Comparison of ENCODE assay signal across 15 cellular contexts in genomic region chr11:94142308-94143277, GRCh38. TPM values are rescaled to one million over a fixed set of nuclear protein-coding genes. Genes with fewer than 3 reads are reported as not detected.
DNase-seq lines count a peak whose midpoint lies in the region; ATAC-seq, FAIRE-seq and TF ChIP-seq lines count a peak whose summit lies in the region.
"Had no signal": no experiment of that assay in that cellular context is flagged by ENCODE, and none has a peak within 500 bp of the region (broad histone marks: within the 10 kb centered on the region; RNA-seq: fewer than 3 reads in every experiment).

No MANE protein-coding gene starts in this region.

- ATAC-seq in A549 (peak; percentile 24 to 27; a peak in 4 of 6 replicates), HG03432 (IDR thresholded peaks at IDR 0.05; ENCODE audit: unreplicated experiment) (peak; percentile 42), memory B cell (ENCODE audit: low read depth) (no peak), GM19324 (IDR thresholded peaks at IDR 0.05; ENCODE audit: low FRiP score, unreplicated experiment) (no peak)
- no peak for ATAC-seq in activated T-cell treated with anti-CD3 and anti-CD28 coated beads, Interleukin-2, amount 50 U/mL, for 4 hours

- intact Hi-C loops in prostate gland (cut with DNase I), result no loop called here

- TF ChIP-seq CTCF in A549 (IDR thresholded peaks at IDR 0.05) (no peak), prostate gland (IDR thresholded peaks at IDR 0.05) (no peak), foreskin fibroblast (IDR thresholded peaks at IDR 0.05; ENCODE audit: low read depth, low read length) (no peak)

- no peaks in the 10 kb centered on the region for H3K36me3 ChIP-seq in prostate gland
- H3K36me3 ChIP-seq: MG63 had no signal

- H3K27ac ChIP-seq in A549 (no peak overlapping the region; a peak in 2 of 6 replicates), caudate nucleus (ENCODE audit: low read depth, low read length) (peak overlapping the region; percentile 84), prostate gland (no peak overlapping the region)

- H3K4me1 Mint-ChIP-seq in memory B cell, result peaks cover 48% of the 10 kb centered on the region
- H3K4me1 Mint-ChIP-seq in activated T-cell treated with anti-CD3 and anti-CD28 coated beads, Interleukin-2, amount 50 U/mL, for 4 hours (ENCODE audit: low read depth), result peaks cover 70% of the 10 kb centered on the region

- no peak for TF ChIP-seq EP300 in A549 (IDR thresholded peaks at IDR 0.05)

- no peak for TF ChIP-seq RAD21 in A549 (conservative IDR thresholded peaks at IDR 0.05 in 1 of 2, IDR thresholded peaks at IDR 0.05 in 1 of 2)

- H3K4me3 ChIP-seq in A549, result no peak overlapping the region
- H3K4me3 ChIP-seq in prostate gland, result no peak overlapping the region
- H3K4me3 ChIP-seq in foreskin fibroblast (ENCODE audit: low read depth in 1 of 2, low read length in 2 of 2), result no peak overlapping the region
- H3K4me3 ChIP-seq: MG63 had no signal

- H3K4me1 ChIP-seq in A549 (peaks cover 62% of the 10 kb centered on the region), prostate gland (replicated peaks) (no peaks in the 10 kb centered on the region)

- no peak overlapping the region for H3K4me3 Mint-ChIP-seq in memory B cell
- H3K4me3 Mint-ChIP-seq in activated T-cell treated with anti-CD3 and anti-CD28 coated beads, Interleukin-2, amount 50 U/mL, for 4 hours, result no peak overlapping the region
- H3K4me3 Mint-ChIP-seq: activated CD4-positive, alpha-beta T cell treated with anti-CD3 and anti-CD28 coated beads, Interleukin-2, amount 10 ng/mL, durations not matched to agents 7 days and 5 days had no signal

- peak overlapping the region; percentile 34; the same call in 2 of the 3 replicates for H3K4me2 ChIP-seq in A549

- POLR2A ChIA-PET in A549 (lab: Yijun Ruan, JAX), result no interaction called here

- H3K36me3 Mint-ChIP-seq in memory B cell, result peaks cover 4% of the 10 kb centered on the region
- H3K36me3 Mint-ChIP-seq in activated T-cell treated with anti-CD3 and anti-CD28 coated beads, Interleukin-2, amount 50 U/mL, for 4 hours (ENCODE audit: insufficient read depth), result peaks cover 4% of the 10 kb centered on the region

- H3K27ac Mint-ChIP-seq in memory B cell, result peak overlapping the region; percentile 12
- H3K27ac Mint-ChIP-seq: activated CD4-positive, alpha-beta T cell treated with anti-CD3 and anti-CD28 coated beads, Interleukin-2, amount 10 ng/mL, durations not matched to agents 7 days and 5 days had no signal

- no peak for FAIRE-seq in A549 (lab: Jason Lieb, UNC)

- DNase-seq in A549 (ENCODE audit: low read depth in 1 of 2, low spot score in 1 of 2) (no peak), caudate nucleus (lab: John Stamatoyannopoulos, UW) (peak in 1 of 61 donors; percentile 16), memory B cell (ENCODE audit: low spot score in 2 of 2) (no peak), prostate gland (ENCODE audit: low spot score) (no peak), foreskin fibroblast (no peak)
- DNase-seq in activated T-cell treated with anti-CD3 and anti-CD28 coated beads, Interleukin-2, amount 50 U/mL, for 4 hours, result no peak
- DNase-seq: activated CD4-positive, alpha-beta T cell treated with anti-CD3 and anti-CD28 coated beads, Interleukin-2, amount 10 ng/mL, durations not matched to agents 7 days and 5 days; activated gamma-delta T cell treated with Interleukin-2 at 50 U/mL for 16 hours; cortex of kidney; HCEC 1CT; MG63; NCI-H526 treated with DMSO at 0.1 percent for 48 hours; stimulated activated naive CD4-positive, alpha-beta T cell had no signal

- no peaks in the 10 kb centered on the region for H3K27me3 ChIP-seq in prostate gland (replicated peaks; ENCODE audit: insufficient read depth)
- H3K27me3 ChIP-seq: MG63 had no signal

- CTCF ChIA-PET in A549 (lab: Yijun Ruan, JAX), result interaction anchor here (1.2 kb wide), 1 partner anchor 30 kb away, joined by 3 read pairs; no protein-coding TSS in a partner anchor

- no peaks in the 10 kb centered on the region for H3K27me3 Mint-ChIP-seq in memory B cell
- no peaks in the 10 kb centered on the region for H3K27me3 Mint-ChIP-seq in activated T-cell treated with anti-CD3 and anti-CD28 coated beads, Interleukin-2, amount 50 U/mL, for 4 hours (ENCODE audit: low read depth)
- H3K27me3 Mint-ChIP-seq: activated CD4-positive, alpha-beta T cell treated with anti-CD3 and anti-CD28 coated beads, Interleukin-2, amount 10 ng/mL, durations not matched to agents 7 days and 5 days had no signal

- WGBS in A549 (ENCODE audit: missing lambda C conversion rate), result 97% methylated on average over 7 of the region's 7 CpGs
- WGBS in prostate gland, result 84% methylated on average over 7 of the region's 7 CpGs

- H3K9me3 ChIP-seq in A549 (no peaks in the 10 kb centered on the region), prostate gland (no peaks in the 10 kb centered on the region)
- H3K9me3 ChIP-seq: MG63 had no signal

- TF ChIP-seq POLR2A in A549 (IDR thresholded peaks at IDR 0.05; ENCODE audit: low read length) (no peak), prostate gland (IDR thresholded peaks at IDR 0.05) (no peak)

- no peaks in the 10 kb centered on the region for H3K9me3 Mint-ChIP-seq in memory B cell
- no peaks in the 10 kb centered on the region for H3K9me3 Mint-ChIP-seq in activated T-cell treated with anti-CD3 and anti-CD28 coated beads, Interleukin-2, amount 50 U/mL, for 4 hours
- H3K9me3 Mint-ChIP-seq: activated CD4-positive, alpha-beta T cell treated with anti-CD3 and anti-CD28 coated beads, Interleukin-2, amount 10 ng/mL, durations not matched to agents 7 days and 5 days had no signal

TF ChIP-seq in A549, 52 proteins besides CTCF, POLR2A, EP300 and RAD21:
- TF ChIP-seq, protein P1, sequence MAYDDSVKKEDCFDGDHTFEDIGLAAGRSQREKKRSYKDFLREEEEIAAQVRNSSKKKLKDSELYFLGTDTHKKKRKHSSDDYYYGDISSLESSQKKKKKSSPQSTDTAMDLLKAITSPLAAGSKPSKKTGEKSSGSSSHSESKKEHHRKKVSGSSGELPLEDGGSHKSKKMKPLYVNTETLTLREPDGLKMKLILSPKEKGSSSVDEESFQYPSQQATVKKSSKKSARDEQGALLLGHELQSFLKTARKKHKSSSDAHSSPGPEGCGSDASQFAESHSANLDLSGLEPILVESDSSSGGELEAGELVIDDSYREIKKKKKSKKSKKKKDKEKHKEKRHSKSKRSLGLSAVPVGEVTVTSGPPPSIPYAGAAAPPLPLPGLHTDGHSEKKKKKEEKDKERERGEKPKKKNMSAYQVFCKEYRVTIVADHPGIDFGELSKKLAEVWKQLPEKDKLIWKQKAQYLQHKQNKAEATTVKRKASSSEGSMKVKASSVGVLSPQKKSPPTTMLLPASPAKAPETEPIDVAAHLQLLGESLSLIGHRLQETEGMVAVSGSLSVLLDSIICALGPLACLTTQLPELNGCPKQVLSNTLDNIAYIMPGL (CRISPR knock-in tag; IDR thresholded peaks at IDR 0.05; ENCODE audit: borderline replicate concordance), result no peak
- TF ChIP-seq JUN (IDR thresholded peaks at IDR 0.05) (no peak), CHD2 (IDR thresholded peaks at IDR 0.05; ENCODE audit: low read length, partially characterized antibody) (no peak), ZFP36 (IDR thresholded peaks at IDR 0.05; ENCODE audit: borderline replicate concordance, partially characterized antibody) (no peak), CBX2 (IDR thresholded peaks at IDR 0.05; ENCODE audit: borderline replicate concordance, low read depth) (no peak), HEYL (CRISPR knock-in tag; IDR thresholded peaks at IDR 0.05) (no peak), MAX (IDR thresholded peaks at IDR 0.05) (no peak), RARB (CRISPR knock-in tag; IDR thresholded peaks at IDR 0.05) (no peak), HDAC2 (IDR thresholded peaks at IDR 0.05) (no peak), KDM5A (IDR thresholded peaks at IDR 0.05) (no peak), KDM1A (IDR thresholded peaks at IDR 0.05; ENCODE audit: low read depth) (no peak)

RNA-seq across cellular contexts. Expression of gene PANX1, which starts 14.0 kb away (rescaled TPM):
- polyA plus RNA-seq in A549 (2011; rRNA removed) (13.3 and 14.8 TPM in 2 replicates), A549 (2017; fragmentation: RNase III; extraction: RNeasy Plus Mini Kit Qiagen cat#74134 plus additional on column Dnase treatment) (11.0 to 12.2 TPM (median 11.2 TPM) in 3 replicates)
- 4.5 and 5.7 TPM in 2 replicates for polyA plus RNA-seq in A549 (2012; cell fraction: cytosol; rRNA removed)
- 3.6 and 4.5 TPM in 2 replicates for polyA plus RNA-seq in A549 (2012; cell fraction: nucleus; rRNA removed)
- 18.3 and 21.7 TPM in 2 replicates for polyA minus RNA-seq in A549 (2011; rRNA and poly(A)+ RNA removed)
- total RNA-seq in prostate gland, result 10 to 100 TPM; 12.9 to 51.2 TPM
- total RNA-seq in activated T-cell treated with anti-CD3 and anti-CD28 coated beads, Interleukin-2, amount 50 U/mL, for 4 hours, result 10 to 100 TPM; 17.0 to 19.5 (median 18.8) TPM

Comparison
In these comparisons a context has a peak if more than half of its experiments do, and no peak if none do; other contexts are left out.
1. ATAC-seq: peak in A549 (2 of 2) and HG03432 (single experiment); none in memory B cell (single experiment), GM19324 (single experiment) and activated T-cell treated with anti-CD3 and anti-CD28 coated beads, Interleukin-2, amount 50 U/mL, for 4 hours (0 of 2).